Comparison of ENCODE assay signal across 20 cellular contexts in genomic region chr16:73225983-73226382, GRCh38.
DNase-seq lines count a peak whose midpoint lies in the region; ATAC-seq and TF ChIP-seq lines count a peak whose summit lies in the region.
"Had no signal": no experiment of that assay in that cellular context is flagged by ENCODE, and none has a peak within 500 bp of the region (broad histone marks: within the 10 kb centered on the region; RNA-seq: fewer than 3 reads in every experiment).

No MANE protein-coding gene starts in this region.

- 68 to 79% (median 69%) methylated on average over 5 of the region's 5 CpGs for WGBS in psoas muscle, 3 donors

- H3K27me3 Mint-ChIP-seq in endothelial cell (ENCODE audit: unreplicated experiment) = no peaks in the 10 kb centered on the region
- H3K27me3 Mint-ChIP-seq in activated naive CD8-positive, alpha-beta T cell treated with anti-CD3 and anti-CD28 coated beads for 36 hours = no peaks in the 10 kb centered on the region
- H3K27me3 Mint-ChIP-seq: CD4-positive, alpha-beta T cell had no signal

- H3K4me1 ChIP-seq in cardiac muscle cell (ENCODE audit: low read depth) (peaks cover 17% of the 10 kb centered on the region), psoas muscle (no peaks in the 10 kb centered on the region), vagina (no peaks in the 10 kb centered on the region)
- H3K4me1 ChIP-seq: A549, Caco-2 had no signal

- H3K27me3 ChIP-seq in cardiac muscle cell (no peaks in the 10 kb centered on the region), psoas muscle (ENCODE audit: insufficient read depth in 3 of 3, low read length in 2 of 3) (no peaks in the 10 kb centered on the region), vagina (no peaks in the 10 kb centered on the region)

- peak overlapping the region; percentile 89 for H3K27ac Mint-ChIP-seq in endothelial cell (ENCODE audit: unreplicated experiment)
- H3K27ac Mint-ChIP-seq in activated naive CD8-positive, alpha-beta T cell treated with anti-CD3 and anti-CD28 coated beads for 36 hours = no peak overlapping the region
- H3K27ac Mint-ChIP-seq: CD4-positive, alpha-beta T cell; HFFc6 had no signal

- H3K27ac ChIP-seq in cardiac muscle cell (peak overlapping the region; percentile 53), psoas muscle (no peak overlapping the region), vagina (no peak overlapping the region)
- H3K27ac ChIP-seq: 22Rv1, A549, C4-2B had no signal

- H3K9me3 Mint-ChIP-seq in endothelial cell (ENCODE audit: unreplicated experiment) = no peaks in the 10 kb centered on the region
- no peaks in the 10 kb centered on the region for H3K9me3 Mint-ChIP-seq in activated naive CD8-positive, alpha-beta T cell treated with anti-CD3 and anti-CD28 coated beads for 36 hours
- H3K9me3 Mint-ChIP-seq: CD4-positive, alpha-beta T cell; HFFc6 had no signal

- DNase-seq in cardiac muscle cell (ENCODE audit: low read depth in 1 of 2, low spot score in 1 of 2) = peak in 1 of 2 donors; percentile 27
- DNase-seq in Right ventricle myocardium superior = no peak
- DNase-seq in endothelial cell (ENCODE audit: low spot score) = no peak
- no peak for DNase-seq in psoas muscle
- no peak for DNase-seq in activated naive CD8-positive, alpha-beta T cell treated with anti-CD3 and anti-CD28 coated beads for 36 hours
- DNase-seq in vagina (ENCODE audit: extremely low spot score in 2 of 2) = no peak
- DNase-seq in D341Med (ENCODE audit: low spot score) = no peak
- DNase-seq: AML-193; Caco-2; CD4-positive, alpha-beta T cell; DMS153; DMS79; GF-D8; GOT3; H7; HFFc6 had no signal

- intact Hi-C loops in Right ventricle myocardium superior (cut with DNase I) (no loop called here), psoas muscle (cut with DNase I) (no loop called here), vagina (cut with DNase I) (no loop called here)

- TF ChIP-seq CTCF in cardiac muscle cell (IDR thresholded peaks at IDR 0.05; ENCODE audit: low read depth, low read length) (no peak), endothelial cell (IDR thresholded peaks at IDR 0.05; ENCODE audit: unreplicated experiment) (no peak), psoas muscle (IDR thresholded peaks at IDR 0.05) (no peak), vagina (IDR thresholded peaks at IDR 0.05) (no peak)

- H3K36me3 Mint-ChIP-seq in endothelial cell (ENCODE audit: low read depth, unreplicated experiment) = no peaks in the 10 kb centered on the region
- H3K36me3 Mint-ChIP-seq in activated naive CD8-positive, alpha-beta T cell treated with anti-CD3 and anti-CD28 coated beads for 36 hours = no peaks in the 10 kb centered on the region

- H3K4me3 Mint-ChIP-seq in endothelial cell (ENCODE audit: unreplicated experiment) = no peak overlapping the region
- H3K4me3 Mint-ChIP-seq in activated naive CD8-positive, alpha-beta T cell treated with anti-CD3 and anti-CD28 coated beads for 36 hours = no peak overlapping the region
- H3K4me3 Mint-ChIP-seq: CD4-positive, alpha-beta T cell; HFFc6 had no signal

- peaks cover 16% of the 10 kb centered on the region for H3K4me1 Mint-ChIP-seq in endothelial cell (ENCODE audit: unreplicated experiment)
- no peaks in the 10 kb centered on the region for H3K4me1 Mint-ChIP-seq in activated naive CD8-positive, alpha-beta T cell treated with anti-CD3 and anti-CD28 coated beads for 36 hours

- ATAC-seq in Right ventricle myocardium superior (ENCODE audit: poor library complexity) = no peak
- peak; percentile 56 to 80 (median 66) for ATAC-seq in psoas muscle
- ATAC-seq: A549, HCT116 had no signal

- H3K36me3 ChIP-seq in cardiac muscle cell (no peaks in the 10 kb centered on the region), psoas muscle (ENCODE audit: insufficient read depth in 1 of 2, low read depth in 1 of 2) (no peaks in the 10 kb centered on the region), vagina (no peaks in the 10 kb centered on the region)

- no peak overlapping the region for H3K4me3 ChIP-seq in cardiac muscle cell
- H3K4me3 ChIP-seq in psoas muscle = no peak overlapping the region
- no peak overlapping the region for H3K4me3 ChIP-seq in vagina
- H3K4me3 ChIP-seq: A549 had no signal

- no peaks in the 10 kb centered on the region for H3K9me3 ChIP-seq in cardiac muscle cell (ENCODE audit: low read depth)
- H3K9me3 ChIP-seq in psoas muscle = no peaks in the 10 kb centered on the region
- H3K9me3 ChIP-seq in vagina = no peaks in the 10 kb centered on the region
- H3K9me3 ChIP-seq: A549, Caco-2 had no signal

- no peak for TF ChIP-seq POLR2A in vagina (IDR thresholded peaks at IDR 0.05)
